Comparison of ENCODE assay signal across 1 cellular context in the genomic region with DNA sequence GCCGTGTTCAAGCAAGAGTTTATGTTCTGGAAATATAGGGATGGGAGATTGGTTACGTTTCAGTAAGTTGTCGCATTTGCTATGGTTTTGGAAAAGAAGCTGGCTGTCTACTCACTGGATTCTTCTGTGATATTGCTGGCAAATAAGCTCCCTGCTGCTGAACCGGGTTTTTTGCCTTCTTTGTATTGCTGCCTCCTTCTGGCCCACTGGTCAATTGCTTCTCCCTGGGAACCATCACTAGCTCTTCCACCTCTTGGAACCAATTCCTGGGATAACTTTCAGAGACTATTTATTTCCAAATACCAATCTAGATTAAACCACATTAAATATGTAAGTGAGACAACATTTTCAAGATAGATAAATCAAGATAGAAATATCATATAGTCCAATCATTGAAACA.
TF ChIP-seq lines count a peak whose summit lies in the region.

No MANE protein-coding gene starts in this region.

TF ChIP-seq in H1, 55 proteins besides CTCF, POLR2A, EP300 and RAD21 (continued from another document):
- no peak for TF ChIP-seq CTBP2 (IDR thresholded peaks at IDR 0.05; ENCODE audit: borderline replicate concordance, insufficient read depth, insufficient read length, low read length)
TF ChIP-seq in H1: peak in this region for 0.
